In the genomic region with DNA sequence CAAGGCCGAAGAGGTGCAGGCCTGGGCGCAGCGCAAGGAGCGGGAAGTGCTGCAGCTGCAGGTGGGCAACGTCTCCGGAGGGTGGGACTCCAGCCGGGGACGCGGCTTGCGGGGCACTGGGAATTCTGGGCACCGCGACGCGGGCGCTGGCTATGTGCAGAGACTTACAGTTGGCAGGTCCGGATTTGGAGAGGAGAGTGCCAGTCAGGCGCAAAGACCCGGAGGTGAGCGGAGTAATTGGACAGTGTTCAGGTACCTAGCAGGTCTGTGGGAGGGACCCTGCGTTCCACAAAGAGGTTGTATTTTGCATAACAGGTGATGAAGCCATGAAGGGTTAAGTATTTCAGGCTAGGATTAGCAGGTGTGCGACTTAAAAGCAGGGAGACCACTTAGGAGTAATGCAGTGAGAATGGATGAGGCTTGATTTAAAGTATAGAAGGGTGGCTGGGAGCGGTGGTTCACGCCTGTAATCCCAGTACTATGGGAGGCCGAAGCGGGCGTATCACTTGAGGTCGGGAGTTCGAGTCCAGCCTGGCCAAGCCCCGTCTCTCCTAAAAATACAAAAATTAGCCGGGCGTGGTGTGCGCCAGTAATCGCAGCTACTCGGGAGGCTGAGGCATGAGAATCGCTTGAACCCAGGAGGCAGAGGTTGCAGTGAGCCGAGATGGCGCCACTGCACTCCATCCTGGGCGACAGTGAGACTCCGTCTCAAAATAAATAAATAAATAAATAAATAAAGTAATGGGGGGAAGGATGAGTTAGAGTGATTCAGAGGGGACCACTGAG, we compare ENCODE assay signal across 8 cellular contexts. TPM values are rescaled to one million over a fixed set of nuclear protein-coding genes. Genes with fewer than 3 reads are reported as not detected.
DNase-seq lines count a peak whose midpoint lies in the region; ATAC-seq and TF ChIP-seq lines count a peak whose summit lies in the region.

No MANE protein-coding gene starts in this region.

- H3K9me3 Mint-ChIP-seq in neural progenitor cell: no peaks in the 10 kb centered on the region

- CTCF ChIA-PET in IMR-90 (lab: Yijun Ruan, JAX): no interaction called here

- H3F3A ChIP-seq in neural progenitor cell (ENCODE audit: low read depth): peaks cover 20% of the 10 kb centered on the region

- no peak for TF ChIP-seq POLR2A in IMR-90 (IDR thresholded peaks at IDR 0.05; ENCODE audit: low read depth, low read length)

- H2AFZ ChIP-seq in IMR-90 (replicated peaks; ENCODE audit: low read length, poor library complexity): peak overlapping the region; percentile 100
- peak overlapping the region; percentile 95 for H2AFZ ChIP-seq in neural progenitor cell (replicated peaks)

- H3K4me2 ChIP-seq in IMR-90 (ENCODE audit: low read depth, low read length): peak overlapping the region; percentile 83
- H3K4me2 ChIP-seq in neural progenitor cell: peak overlapping the region; percentile 91

- H3K4me1 ChIP-seq in IMR-90 (ENCODE audit: control insufficient read depth, insufficient read depth, low read length) (peaks cover 8% of the 10 kb centered on the region), neural progenitor cell (peaks cover 3% of the 10 kb centered on the region)

- dilution Hi-C loops in IMR-90 (cut with HindIII; ENCODE audit: low sequenced_read_pairs, unreplicated experiment): no loop called here

- peak overlapping the region; percentile 4; the same call in 1 of the 2 replicates for H2AK5ac ChIP-seq in IMR-90 (ENCODE audit: low read depth, low read length)

- H3K14ac ChIP-seq in IMR-90 (replicated peaks; ENCODE audit: low read depth, low read length): peak overlapping the region; percentile 50

- peak overlapping the region; percentile 19 for H2BK5ac ChIP-seq in IMR-90 (ENCODE audit: low read depth, low read length, poor library complexity, severe bottlenecking)

- DNase-seq in DMS79 treated with DMSO at 0.1 percent for 48 hours (lab: John Stamatoyannopoulos, UW): peak; percentile 87
- no peak for DNase-seq in IMR-90
- DNase-seq in SK-N-DZ (ENCODE audit: low spot score): peak; percentile 42
- DNase-seq in epithelial cell of proximal tubule (ENCODE audit: low read depth): no peak
- no peak for DNase-seq in neural progenitor cell (ENCODE audit: low spot score)
- DNase-seq in KG1 (lab: John Stamatoyannopoulos, UW): no peak

- peaks cover 21% of the 10 kb centered on the region for H3K36me3 ChIP-seq in IMR-90 (ENCODE audit: control insufficient read depth, insufficient read depth, low read length)
- H3K36me3 ChIP-seq in neural progenitor cell: peaks cover 7% of the 10 kb centered on the region

- no peak for ATAC-seq in IMR-90 (ENCODE audit: low read depth)
- ATAC-seq in HG03097 (IDR thresholded peaks at IDR 0.05; ENCODE audit: low FRiP score, unreplicated experiment): no peak
- no peak for ATAC-seq in HG02970 (IDR thresholded peaks at IDR 0.05; ENCODE audit: low FRiP score, unreplicated experiment)

- peaks cover 18% of the 10 kb centered on the region for H3K36me3 Mint-ChIP-seq in neural progenitor cell

- peak overlapping the region; percentile 91 for H3K4me3 Mint-ChIP-seq in neural progenitor cell

- in situ Hi-C loops in IMR-90 (cut with MboI; ENCODE audit: low sequenced_read_pairs): no loop called here

- H3K79me2 ChIP-seq in neural progenitor cell (ENCODE audit: low read depth): peaks cover 16% of the 10 kb centered on the region

- POLR2A ChIA-PET in IMR-90 (lab: Charles Lee; ENCODE audit: unreplicated experiment): interaction anchor here (0.5 kb wide), 1 partner anchor 13 kb away, joined by 3 read pairs; no protein-coding TSS in a partner anchor

- H3K9me3 ChIP-seq in IMR-90 (ENCODE audit: control insufficient read depth, insufficient read depth, low read length) (no peaks in the 10 kb centered on the region), neural progenitor cell (ENCODE audit: low read depth) (no peaks in the 10 kb centered on the region)

- BruUV-seq in IMR-90 (replicated peaks; lab: Mats Ljungman, UMichigan): no TSS peak

- peak overlapping the region; percentile 83 for H2AK9ac ChIP-seq in IMR-90 (replicated peaks; ENCODE audit: low read depth, low read length, poor library complexity)

- peak overlapping the region; percentile 75 for H3K27ac ChIP-seq in IMR-90 (ENCODE audit: insufficient read depth, low read length)
- no peak overlapping the region for H3K27ac ChIP-seq in neural progenitor cell

- H2BK120ac ChIP-seq in IMR-90 (ENCODE audit: low read depth, low read length): no peak overlapping the region

- no peak for TF ChIP-seq RAD21 in IMR-90 (IDR thresholded peaks at IDR 0.05; ENCODE audit: low read length)

- H2BK15ac ChIP-seq in IMR-90 (ENCODE audit: low read depth, low read length): no peak overlapping the region

- peaks cover 10 to 23% of the 10 kb centered on the region in 2 experiments for H3K79me1 ChIP-seq in IMR-90 (ENCODE audit: low read depth in 1 of 2, low read length in 2 of 2)

- H3K9me1 ChIP-seq in IMR-90 (ENCODE audit: insufficient read depth, low read length): peaks cover 24% of the 10 kb centered on the region

- no peak overlapping the region for H3K56ac ChIP-seq in IMR-90 (ENCODE audit: extremely low read depth, insufficient read depth, low read length)

- H3K4ac ChIP-seq in IMR-90 (ENCODE audit: low read depth, low read length): no peak overlapping the region

- intact Hi-C loops in IMR-90 (cut with micrococcal nuclease): no loop called here

- peaks cover 18% of the 10 kb centered on the region for H3K4me1 Mint-ChIP-seq in neural progenitor cell

- H4K91ac ChIP-seq in IMR-90 (ENCODE audit: insufficient read depth, low read depth, low read length): no peak overlapping the region

- H4K20me1 ChIP-seq in IMR-90 (ENCODE audit: insufficient read depth, low read length): peaks cover 10% of the 10 kb centered on the region
- H4K20me1 ChIP-seq in neural progenitor cell (ENCODE audit: low read depth): peaks cover 14% of the 10 kb centered on the region

- no peak overlapping the region for H4K5ac ChIP-seq in IMR-90 (ENCODE audit: low read depth, low read length)

- H3K4me3 ChIP-seq in IMR-90 (ENCODE audit: insufficient read depth, low read depth, low read length) (peak overlapping the region; percentile 83), epithelial cell of proximal tubule (ENCODE audit: low read depth, low read length) (peak overlapping the region; percentile 85), neural progenitor cell (peak overlapping the region; percentile 85)

- H2BK20ac ChIP-seq in IMR-90 (ENCODE audit: low read depth, low read length): no peak overlapping the region

- no peak overlapping the region for H3K18ac ChIP-seq in IMR-90 (ENCODE audit: low read depth, low read length)

- H4K8ac ChIP-seq in IMR-90 (ENCODE audit: low read depth in 2 of 2, low read length in 2 of 2): peak overlapping the region; percentile 59 to 75; a peak in 2 of 4 replicates

- WGBS in IMR-90 (ENCODE audit: extremely low coverage in 2 of 2, insufficient read length in 1 of 2), 2 experiments: 33% methylated on average over 27 of the region's 39 CpGs; no CpG with 5 or more reads in 1 of the 2 experiments

- H3K27me3 ChIP-seq in IMR-90 (ENCODE audit: control insufficient read depth, insufficient read depth, low read length) (no peaks in the 10 kb centered on the region), neural progenitor cell (no peaks in the 10 kb centered on the region)

- H3K23ac ChIP-seq in IMR-90 (ENCODE audit: low read depth, low read length): peak overlapping the region; percentile 58

- H3K27me3 Mint-ChIP-seq in neural progenitor cell (ENCODE audit: insufficient read depth, low read depth): peaks cover 5% of the 10 kb centered on the region

- TF ChIP-seq CTCF in IMR-90 (conservative IDR thresholded peaks at IDR 0.05; ENCODE audit: low read depth, low read length): no peak
- no peak for TF ChIP-seq CTCF in epithelial cell of proximal tubule (conservative IDR thresholded peaks at IDR 0.05; ENCODE audit: low read depth, low read length)
- TF ChIP-seq CTCF in neural progenitor cell (IDR thresholded peaks at IDR 0.05): no peak

- H3K27ac Mint-ChIP-seq in neural progenitor cell: no peak overlapping the region

- H3K9ac ChIP-seq in IMR-90 (ENCODE audit: low read depth, low read length) (peak overlapping the region; percentile 75), neural progenitor cell (peak overlapping the region; percentile 78)

RNA-seq across cellular contexts. Expression of a gene that starts 1.0 kb away (rescaled TPM):
- total RNA-seq in IMR-90 (2012; rRNA removed) (22.2 and 24.7 TPM in 2 replicates), epithelial cell of proximal tubule (107 and 128 TPM in 2 replicates), neural progenitor cell (ENCODE audit: low replicate concordance) (37.0 and 71.8 TPM in 2 replicates)
- 38.6 and 49.5 TPM in 2 replicates for polyA plus RNA-seq in IMR-90 (2012; rRNA removed)
- polyA plus RNA-seq in IMR-90 (2012; cell fraction: cytosol; rRNA removed): 53.9 and 56.0 TPM in 2 replicates
- polyA plus RNA-seq in IMR-90 (2012; cell fraction: nucleus; rRNA removed; ENCODE audit: low replicate concordance): 20.0 and 35.2 TPM in 2 replicates
- 130 and 171 TPM in 2 replicates for polyA plus RNA-seq in SK-N-DZ (2014; cell fraction: cytosol; rRNA removed)
- polyA plus RNA-seq in SK-N-DZ (2014; cell fraction: nucleus; rRNA removed): 96.7 and 135 TPM in 2 replicates

RNA-seq across cellular contexts. Expression of a gene that starts 3.4 kb away (rescaled TPM):
- total RNA-seq in IMR-90 (2012; rRNA removed) (0.18 and 0.28 TPM in 2 replicates), epithelial cell of proximal tubule (not detected in 2 replicates), neural progenitor cell (ENCODE audit: low replicate concordance) (0.37 TPM in 1 of 2 replicates, not detected in the other)
- 0.16 and 0.21 TPM in 2 replicates for polyA plus RNA-seq in IMR-90 (2012; rRNA removed)
- polyA plus RNA-seq in IMR-90 (2012; cell fraction: cytosol; rRNA removed): not detected in 2 replicates
- polyA plus RNA-seq in IMR-90 (2012; cell fraction: nucleus; rRNA removed; ENCODE audit: low replicate concordance): 1.7 and 3.5 TPM in 2 replicates
- not detected in 2 replicates for polyA plus RNA-seq in SK-N-DZ (2014; cell fraction: cytosol; rRNA removed)
- polyA plus RNA-seq in SK-N-DZ (2014; cell fraction: nucleus; rRNA removed): 0.52 and 1.3 TPM in 2 replicates

RNA-seq across cellular contexts. Expression of a gene that starts 24.6 kb away (rescaled TPM):
- total RNA-seq in IMR-90 (2012; rRNA removed): not detected in 2 replicates
- polyA plus RNA-seq in IMR-90 (2012; rRNA removed): not detected in 2 replicates
- not detected in 2 replicates for polyA plus RNA-seq in IMR-90 (2012; cell fraction: cytosol; rRNA removed)
- not detected in 2 replicates for polyA plus RNA-seq in IMR-90 (2012; cell fraction: nucleus; rRNA removed; ENCODE audit: low replicate concordance)
- not detected in 2 replicates for polyA plus RNA-seq in SK-N-DZ (2014; cell fraction: cytosol; rRNA removed)
- not detected in 2 replicates for polyA plus RNA-seq in SK-N-DZ (2014; cell fraction: nucleus; rRNA removed)
- total RNA-seq in epithelial cell of proximal tubule: 0.43 TPM in 1 of 2 replicates, not detected in the other
- total RNA-seq in neural progenitor cell (ENCODE audit: low replicate concordance): not detected in 2 replicates

RNA-seq across cellular contexts. Expression of a gene that starts 37.7 kb away (rescaled TPM):
- total RNA-seq in IMR-90 (2012; rRNA removed) (not detected in 2 replicates), epithelial cell of proximal tubule (not detected in 2 replicates), neural progenitor cell (ENCODE audit: low replicate concordance) (not detected in 2 replicates)
- not detected in 2 replicates for polyA plus RNA-seq in IMR-90 (2012; rRNA removed)
- not detected in 2 replicates for polyA plus RNA-seq in IMR-90 (2012; cell fraction: cytosol; rRNA removed)
- polyA plus RNA-seq in IMR-90 (2012; cell fraction: nucleus; rRNA removed; ENCODE audit: low replicate concordance): not detected in 2 replicates
- polyA plus RNA-seq in SK-N-DZ (2014; cell fraction: cytosol; rRNA removed): not detected in 2 replicates
- not detected in 2 replicates for polyA plus RNA-seq in SK-N-DZ (2014; cell fraction: nucleus; rRNA removed)

Comparison
In these comparisons a context has a peak if more than half of its experiments do, and no peak if none do; other contexts are left out.
1. DNase-seq: peak in DMS79 treated with DMSO at 0.1 percent for 48 hours (single experiment) and SK-N-DZ (single experiment); none in IMR-90 (single experiment), epithelial cell of proximal tubule (single experiment), neural progenitor cell (single experiment) and KG1 (single experiment).
2. Peak in every context shown above with its lines, with median percentiles within 50 percentile points of each other: H3K4me3 ChIP-seq.